Comparison of ENCODE assay signal across 1 cellular context in the genomic region with DNA sequence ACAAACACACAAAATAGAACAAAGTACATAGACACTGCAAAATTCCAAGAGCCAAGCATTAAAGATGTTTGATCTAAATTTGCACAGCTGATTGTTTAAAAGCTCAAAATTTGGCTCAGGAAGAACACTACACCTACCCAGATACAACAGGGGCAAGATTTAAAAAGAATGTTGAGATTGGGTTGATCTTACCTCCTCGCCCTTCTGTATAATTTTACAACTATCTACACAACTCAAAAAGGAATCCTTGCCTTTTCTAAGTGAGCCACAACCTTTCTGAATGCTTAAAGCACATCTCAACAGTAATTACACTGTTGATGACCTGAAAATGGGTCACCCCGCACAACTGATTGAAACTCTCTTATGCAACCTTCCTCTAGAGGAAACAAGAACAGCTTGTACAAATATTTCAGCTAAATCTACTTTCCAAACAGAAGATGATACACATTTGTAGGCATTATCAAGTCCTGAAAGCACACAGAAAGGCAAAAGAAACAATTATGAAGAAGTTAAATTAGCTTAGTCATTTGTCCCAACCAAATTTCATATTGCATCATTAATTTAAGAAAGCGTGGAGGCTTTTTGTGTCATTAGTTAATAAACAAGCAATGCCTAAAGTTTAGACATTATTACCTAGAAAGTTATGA.
TF ChIP-seq lines count a peak whose summit lies in the region.

No MANE protein-coding gene starts in this region.

TF ChIP-seq in WTC11, 78 proteins besides CTCF, POLR2A, EP300 and RAD21 (continued from another document):
- TF ChIP-seq, protein P1, sequence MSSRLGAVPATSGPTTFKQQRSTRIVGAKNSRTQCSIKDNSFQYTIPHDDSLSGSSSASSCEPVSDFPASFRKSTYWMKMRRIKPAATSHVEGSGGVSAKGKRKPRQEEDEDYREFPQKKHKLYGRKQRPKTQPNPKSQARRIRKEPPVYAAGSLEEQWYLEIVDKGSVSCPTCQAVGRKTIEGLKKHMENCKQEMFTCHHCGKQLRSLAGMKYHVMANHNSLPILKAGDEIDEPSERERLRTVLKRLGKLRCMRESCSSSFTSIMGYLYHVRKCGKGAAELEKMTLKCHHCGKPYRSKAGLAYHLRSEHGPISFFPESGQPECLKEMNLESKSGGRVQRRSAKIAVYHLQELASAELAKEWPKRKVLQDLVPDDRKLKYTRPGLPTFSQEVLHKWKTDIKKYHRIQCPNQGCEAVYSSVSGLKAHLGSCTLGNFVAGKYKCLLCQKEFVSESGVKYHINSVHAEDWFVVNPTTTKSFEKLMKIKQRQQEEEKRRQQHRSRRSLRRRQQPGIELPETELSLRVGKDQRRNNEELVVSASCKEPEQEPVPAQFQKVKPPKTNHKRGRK (CRISPR knock-in tag; IDR thresholded peaks at IDR 0.05; ENCODE audit: borderline replicate concordance), result no peak
- TF ChIP-seq, protein P2, sequence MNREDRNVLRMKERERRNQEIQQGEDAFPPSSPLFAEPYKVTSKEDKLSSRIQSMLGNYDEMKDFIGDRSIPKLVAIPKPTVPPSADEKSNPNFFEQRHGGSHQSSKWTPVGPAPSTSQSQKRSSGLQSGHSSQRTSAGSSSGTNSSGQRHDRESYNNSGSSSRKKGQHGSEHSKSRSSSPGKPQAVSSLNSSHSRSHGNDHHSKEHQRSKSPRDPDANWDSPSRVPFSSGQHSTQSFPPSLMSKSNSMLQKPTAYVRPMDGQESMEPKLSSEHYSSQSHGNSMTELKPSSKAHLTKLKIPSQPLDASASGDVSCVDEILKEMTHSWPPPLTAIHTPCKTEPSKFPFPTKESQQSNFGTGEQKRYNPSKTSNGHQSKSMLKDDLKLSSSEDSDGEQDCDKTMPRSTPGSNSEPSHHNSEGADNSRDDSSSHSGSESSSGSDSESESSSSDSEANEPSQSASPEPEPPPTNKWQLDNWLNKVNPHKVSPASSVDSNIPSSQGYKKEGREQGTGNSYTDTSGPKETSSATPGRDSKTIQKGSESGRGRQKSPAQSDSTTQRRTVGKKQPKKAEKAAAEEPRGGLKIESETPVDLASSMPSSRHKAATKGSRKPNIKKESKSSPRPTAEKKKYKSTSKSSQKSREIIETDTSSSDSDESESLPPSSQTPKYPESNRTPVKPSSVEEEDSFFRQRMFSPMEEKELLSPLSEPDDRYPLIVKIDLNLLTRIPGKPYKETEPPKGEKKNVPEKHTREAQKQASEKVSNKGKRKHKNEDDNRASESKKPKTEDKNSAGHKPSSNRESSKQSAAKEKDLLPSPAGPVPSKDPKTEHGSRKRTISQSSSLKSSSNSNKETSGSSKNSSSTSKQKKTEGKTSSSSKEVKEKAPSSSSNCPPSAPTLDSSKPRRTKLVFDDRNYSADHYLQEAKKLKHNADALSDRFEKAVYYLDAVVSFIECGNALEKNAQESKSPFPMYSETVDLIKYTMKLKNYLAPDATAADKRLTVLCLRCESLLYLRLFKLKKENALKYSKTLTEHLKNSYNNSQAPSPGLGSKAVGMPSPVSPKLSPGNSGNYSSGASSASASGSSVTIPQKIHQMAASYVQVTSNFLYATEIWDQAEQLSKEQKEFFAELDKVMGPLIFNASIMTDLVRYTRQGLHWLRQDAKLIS (CRISPR knock-in tag; IDR thresholded peaks at IDR 0.05; ENCODE audit: borderline replicate concordance), result no peak
- TF ChIP-seq SMAD4 (CRISPR knock-in tag; IDR thresholded peaks at IDR 0.05), result no peak
- TF ChIP-seq NR2C2 (CRISPR knock-in tag; IDR thresholded peaks at IDR 0.05), result no peak
- no peak for TF ChIP-seq HMGA2 (CRISPR knock-in tag; IDR thresholded peaks at IDR 0.05)
- TF ChIP-seq IRF2 (CRISPR knock-in tag; IDR thresholded peaks at IDR 0.05; ENCODE audit: borderline replicate concordance, low read depth), result no peak
- TF ChIP-seq, protein P3, sequence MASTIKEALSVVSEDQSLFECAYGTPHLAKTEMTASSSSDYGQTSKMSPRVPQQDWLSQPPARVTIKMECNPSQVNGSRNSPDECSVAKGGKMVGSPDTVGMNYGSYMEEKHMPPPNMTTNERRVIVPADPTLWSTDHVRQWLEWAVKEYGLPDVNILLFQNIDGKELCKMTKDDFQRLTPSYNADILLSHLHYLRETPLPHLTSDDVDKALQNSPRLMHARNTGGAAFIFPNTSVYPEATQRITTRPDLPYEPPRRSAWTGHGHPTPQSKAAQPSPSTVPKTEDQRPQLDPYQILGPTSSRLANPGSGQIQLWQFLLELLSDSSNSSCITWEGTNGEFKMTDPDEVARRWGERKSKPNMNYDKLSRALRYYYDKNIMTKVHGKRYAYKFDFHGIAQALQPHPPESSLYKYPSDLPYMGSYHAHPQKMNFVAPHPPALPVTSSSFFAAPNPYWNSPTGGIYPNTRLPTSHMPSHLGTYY (CRISPR knock-in tag; IDR thresholded peaks at IDR 0.05), result no peak
- no peak for TF ChIP-seq TEAD4 (CRISPR knock-in tag; IDR thresholded peaks at IDR 0.05)
- TF ChIP-seq, protein P4, sequence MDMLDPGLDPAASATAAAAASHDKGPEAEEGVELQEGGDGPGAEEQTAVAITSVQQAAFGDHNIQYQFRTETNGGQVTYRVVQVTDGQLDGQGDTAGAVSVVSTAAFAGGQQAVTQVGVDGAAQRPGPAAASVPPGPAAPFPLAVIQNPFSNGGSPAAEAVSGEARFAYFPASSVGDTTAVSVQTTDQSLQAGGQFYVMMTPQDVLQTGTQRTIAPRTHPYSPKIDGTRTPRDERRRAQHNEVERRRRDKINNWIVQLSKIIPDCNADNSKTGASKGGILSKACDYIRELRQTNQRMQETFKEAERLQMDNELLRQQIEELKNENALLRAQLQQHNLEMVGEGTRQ (CRISPR knock-in tag; IDR thresholded peaks at IDR 0.05), result no peak
- no peak for TF ChIP-seq JUN (CRISPR knock-in tag; IDR thresholded peaks at IDR 0.05)
- no peak for TF ChIP-seq TEAD1 (CRISPR knock-in tag; IDR thresholded peaks at IDR 0.05)
- no peak for TF ChIP-seq TCF7 (CRISPR knock-in tag; IDR thresholded peaks at IDR 0.05; ENCODE audit: low read depth)
- no peak for TF ChIP-seq FOXK1 (CRISPR knock-in tag; IDR thresholded peaks at IDR 0.05)
TF ChIP-seq in WTC11: peak in this region for 0.
